ENCODE assay signal across 19 cellular contexts in genomic region chr7:157861031-157861491, GRCh38.
DNase-seq lines count a peak whose midpoint lies in the region; ATAC-seq and TF ChIP-seq lines count a peak whose summit lies in the region.
"Had no signal": no experiment of that assay in that cellular context is flagged by ENCODE, and none has a peak within 500 bp of the region (broad histone marks: within the 10 kb centered on the region; RNA-seq: fewer than 3 reads in every experiment).

No MANE protein-coding gene starts in this region.

- DNase-seq in chondrocyte (ENCODE audit: low spot score) (peak; percentile 69), endothelial cell (ENCODE audit: low spot score) (no peak), neuronal stem cell (ENCODE audit: low spot score) (no peak), ureter (ENCODE audit: low spot score) (no peak), OCI-M1 (lab: John Stamatoyannopoulos, UW) (no peak)
- DNase-seq: 8988T; ACHN; AML-193; C1 segment of cervical spinal cord; Calu3; CD4-positive, alpha-beta memory T cell; COR-L47; DMS53; DMS79 treated with DMSO at 0.1 percent for 48 hours; GOT3; HFFc6 had no signal

- peak overlapping the region; percentile 94 for H3K18ac ChIP-seq in neuronal stem cell (ENCODE audit: low read length)

- no peak overlapping the region for H3K4ac ChIP-seq in neuronal stem cell (ENCODE audit: low read length)

- peak overlapping the region; percentile 60 for H2BK5ac ChIP-seq in neuronal stem cell (ENCODE audit: low read length)

- H3K4me1 ChIP-seq in neuronal stem cell (ENCODE audit: control insufficient read depth in 2 of 2, insufficient read depth in 1 of 2, low read depth in 1 of 2, low read length in 2 of 2) = peaks cover 0 to 5% of the 10 kb centered on the region in 2 donors
- H3K4me1 ChIP-seq: A549, HAP-1 had no signal

- H3K27me3 Mint-ChIP-seq in chondrocyte (ENCODE audit: low read depth) (no peaks in the 10 kb centered on the region), endothelial cell (ENCODE audit: unreplicated experiment) (peaks cover 18% of the 10 kb centered on the region)
- H3K27me3 Mint-ChIP-seq: CD4-positive, alpha-beta memory T cell had no signal

- TF ChIP-seq CTCF in chondrocyte (IDR thresholded peaks at IDR 0.05) (no peak), endothelial cell (IDR thresholded peaks at IDR 0.05; ENCODE audit: unreplicated experiment) (no peak)

- no peaks in the 10 kb centered on the region for H3K36me3 Mint-ChIP-seq in chondrocyte (ENCODE audit: low read depth)
- peaks cover 26% of the 10 kb centered on the region for H3K36me3 Mint-ChIP-seq in endothelial cell (ENCODE audit: low read depth, unreplicated experiment)
- H3K36me3 Mint-ChIP-seq: CD4-positive, alpha-beta memory T cell had no signal

- H3K23ac ChIP-seq in neuronal stem cell (ENCODE audit: low read depth, low read length, poor library complexity) = no peak overlapping the region

- H3K4me2 ChIP-seq in neuronal stem cell (ENCODE audit: insufficient read depth, low read length, poor library complexity, severe bottlenecking) = no peak overlapping the region
- H3K4me2 ChIP-seq: A549 had no signal

- no peak overlapping the region for H3K27ac ChIP-seq in neuronal stem cell (replicated peaks; ENCODE audit: low read length)
- H3K27ac ChIP-seq: A549 had no signal

- H2AFZ ChIP-seq in neuronal stem cell (ENCODE audit: low read length) = peak overlapping the region; percentile 16

- H4K8ac ChIP-seq in neuronal stem cell (ENCODE audit: low read depth, low read length) = peak overlapping the region; percentile 70

- H3K4me3 Mint-ChIP-seq in chondrocyte (ENCODE audit: unreplicated experiment) = no peak overlapping the region
- H3K4me3 Mint-ChIP-seq in endothelial cell (ENCODE audit: unreplicated experiment) = peak overlapping the region; percentile 73
- H3K4me3 Mint-ChIP-seq: CD4-positive, alpha-beta memory T cell; HFFc6 had no signal

- no peak overlapping the region for H4K91ac ChIP-seq in neuronal stem cell (ENCODE audit: low read depth, low read length, poor library complexity)

- H3K9me3 Mint-ChIP-seq in chondrocyte (ENCODE audit: low read depth) (no peaks in the 10 kb centered on the region), endothelial cell (ENCODE audit: unreplicated experiment) (peaks cover 30% of the 10 kb centered on the region)
- H3K9me3 Mint-ChIP-seq: CD4-positive, alpha-beta memory T cell had no signal

- H3K4me1 Mint-ChIP-seq in chondrocyte (ENCODE audit: low read depth) (no peaks in the 10 kb centered on the region), endothelial cell (ENCODE audit: unreplicated experiment) (no peaks in the 10 kb centered on the region)
- H3K4me1 Mint-ChIP-seq: CD4-positive, alpha-beta memory T cell had no signal

- H2BK15ac ChIP-seq in neuronal stem cell (ENCODE audit: low read length) = no peak overlapping the region

- WGBS in neuronal stem cell (ENCODE audit: extremely low coverage in 2 of 2, insufficient read length in 2 of 2, insufficient replicate concordance in 1 of 2), 2 donors = no CpG with 5 or more reads among the region's 21 CpGs

- H3K9me3 ChIP-seq in neuronal stem cell (replicated peaks in 1 of 2; ENCODE audit: control insufficient read depth in 2 of 2, insufficient read depth in 1 of 2, low read depth in 1 of 2, low read length in 2 of 2) = no peaks in the 10 kb centered on the region
- H3K9me3 ChIP-seq: A549, HAP-1 had no signal

- H3K4me3 ChIP-seq in neuronal stem cell (ENCODE audit: low read length in 2 of 2) = no peak overlapping the region
- H3K4me3 ChIP-seq: A549, HAP-1 had no signal

- H3K36me3 ChIP-seq in neuronal stem cell (replicated peaks in 1 of 2; ENCODE audit: control insufficient read depth in 2 of 2, insufficient read depth in 2 of 2, low read length in 2 of 2) = no peaks in the 10 kb centered on the region
- H3K36me3 ChIP-seq: HAP-1 had no signal

- peak overlapping the region; percentile 96 for H2BK12ac ChIP-seq in neuronal stem cell (ENCODE audit: low read length)

- H3K27me3 ChIP-seq in neuronal stem cell (ENCODE audit: control insufficient read depth in 3 of 3, insufficient read depth in 3 of 3, low read depth in 1 of 3, low read length in 3 of 3) = no peaks in the 10 kb centered on the region

- no peaks in the 10 kb centered on the region for H3K79me1 ChIP-seq in neuronal stem cell (ENCODE audit: low read depth, low read length)

- H3K27ac Mint-ChIP-seq in chondrocyte (ENCODE audit: unreplicated experiment) (no peak overlapping the region), endothelial cell (ENCODE audit: unreplicated experiment) (no peak overlapping the region)
- H3K27ac Mint-ChIP-seq: CD4-positive, alpha-beta memory T cell; HFFc6 had no signal

- no peak for ATAC-seq in HG03175 (IDR thresholded peaks at IDR 0.05; ENCODE audit: unreplicated experiment)
- ATAC-seq: A549 had no signal

- peak overlapping the region; percentile 66 for H3K9ac ChIP-seq in neuronal stem cell (ENCODE audit: low read depth, low read length, poor library complexity)

- peak overlapping the region; percentile 65 for H3K14ac ChIP-seq in neuronal stem cell (ENCODE audit: low read length)

- no peak overlapping the region for H2BK120ac ChIP-seq in neuronal stem cell (ENCODE audit: low read depth, low read length)

- peak overlapping the region; percentile 83 for H2AK5ac ChIP-seq in neuronal stem cell (ENCODE audit: low read depth, low read length)
